Comparison of ENCODE assay signal across 8 cellular contexts in the genomic region with DNA sequence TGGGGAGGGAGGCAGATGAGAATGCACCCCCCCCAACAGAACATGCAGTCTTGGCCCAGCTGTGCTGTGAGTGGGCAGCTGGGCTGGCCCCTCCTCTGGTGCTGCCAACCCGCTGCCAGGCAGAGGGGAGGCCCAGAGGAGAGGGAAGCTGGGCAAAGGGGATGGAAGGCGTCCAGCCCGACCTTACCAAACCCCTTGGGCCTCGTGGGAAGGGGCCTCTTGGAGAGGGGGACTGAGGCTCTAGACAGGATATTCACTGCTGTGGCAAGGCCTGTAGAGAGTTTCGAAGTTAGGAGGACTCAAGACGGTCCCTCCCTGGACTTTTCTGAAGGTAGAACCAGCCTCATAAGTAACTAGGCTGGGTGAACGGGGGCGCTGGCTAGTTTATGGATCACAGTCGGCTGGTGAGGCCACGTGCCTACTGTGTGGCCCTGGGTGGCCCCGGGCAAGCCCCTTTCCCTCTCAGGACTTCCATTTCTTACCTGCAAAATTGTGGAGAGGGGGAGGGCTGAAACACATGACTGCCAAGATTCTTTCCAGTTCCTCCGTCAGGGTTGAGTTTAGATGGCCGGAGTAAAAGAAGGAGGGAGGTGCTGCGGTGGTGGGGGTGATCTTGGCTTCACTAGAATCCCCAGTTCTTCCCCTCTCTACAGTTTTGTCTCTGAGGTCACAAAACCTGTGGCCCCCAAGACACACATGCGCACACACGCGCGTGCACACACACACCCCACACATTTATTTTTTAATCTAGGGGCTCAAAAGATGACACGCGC. TPM values are rescaled to one million over a fixed set of nuclear protein-coding genes. Genes with fewer than 3 reads are reported as not detected.
DNase-seq lines count a peak whose midpoint lies in the region; ATAC-seq, FAIRE-seq and TF ChIP-seq lines count a peak whose summit lies in the region.

No MANE protein-coding gene starts in this region.

- no peak overlapping the region for H3K9ac ChIP-seq in parathyroid adenoma

- ATAC-seq in HG02840 (IDR thresholded peaks at IDR 0.05; ENCODE audit: low FRiP score, unreplicated experiment), result no peak

- H3K4me1 ChIP-seq in parathyroid adenoma, result peaks cover 4% of the 10 kb centered on the region

- H3K27ac ChIP-seq in KOPT-K1 (ENCODE audit: low read depth, low read length, poor library complexity, severe bottlenecking), result peak overlapping the region; percentile 96
- H3K27ac ChIP-seq in parathyroid adenoma, result peak overlapping the region; percentile 41

- H3K4me1 Mint-ChIP-seq in activated T-helper 2 cell treated with anti-CD3 and anti-CD28 coated beads, Interferon-gamma antibody, Interleukin-2, Interleukin-4, amounts not matched to agents 10 μg/mL and 5 μg/mL and 100 μg/mL, durations not matched to agents 14 hours and 24 hours and 36 hours (ENCODE audit: low read depth), result peaks cover 44% of the 10 kb centered on the region

- H3K36me3 ChIP-seq in KOPT-K1 (ENCODE audit: insufficient read depth, low read length) (peaks cover 38% of the 10 kb centered on the region), parathyroid adenoma (ENCODE audit: control insufficient read depth, insufficient read depth, low read length) (no peaks in the 10 kb centered on the region)

- DNase-seq in GM12892 (ENCODE audit: insufficient read length), result no peak
- DNase-seq in activated T-helper 2 cell treated with anti-CD3 and anti-CD28 coated beads, Interferon-gamma antibody, Interleukin-2, Interleukin-4, amounts not matched to agents 10 μg/mL and 5 μg/mL and 100 μg/mL, durations not matched to agents 14 hours and 24 hours and 36 hours (ENCODE audit: low spot score), result no peak
- DNase-seq in globus pallidus (ENCODE audit: low spot score), result peak; percentile 78
- DNase-seq in iPS-NIHi7 (ENCODE audit: extremely low spot score), result no peak
- DNase-seq in NCI-H510A (lab: John Stamatoyannopoulos, UW), result no peak

- H3K27me3 Mint-ChIP-seq in activated T-helper 2 cell treated with anti-CD3 and anti-CD28 coated beads, Interferon-gamma antibody, Interleukin-2, Interleukin-4, amounts not matched to agents 10 μg/mL and 5 μg/mL and 100 μg/mL, durations not matched to agents 14 hours and 24 hours and 36 hours (ENCODE audit: low read depth), result no peaks in the 10 kb centered on the region

- peak; percentile 73 for FAIRE-seq in GM12892 (lab: Jason Lieb, UNC)

- H3K9me3 ChIP-seq in KOPT-K1 (ENCODE audit: insufficient read depth, low read length, poor library complexity, severe bottlenecking) (no peaks in the 10 kb centered on the region), parathyroid adenoma (ENCODE audit: control insufficient read depth, low read length) (no peaks in the 10 kb centered on the region)

- H3K36me3 Mint-ChIP-seq in activated T-helper 2 cell treated with anti-CD3 and anti-CD28 coated beads, Interferon-gamma antibody, Interleukin-2, Interleukin-4, amounts not matched to agents 10 μg/mL and 5 μg/mL and 100 μg/mL, durations not matched to agents 14 hours and 24 hours and 36 hours (ENCODE audit: low read depth), result peaks cover 65% of the 10 kb centered on the region

- H2AFZ ChIP-seq in parathyroid adenoma, result peak overlapping the region; percentile 66

- peak overlapping the region; percentile 92 for H3K27ac Mint-ChIP-seq in activated T-helper 2 cell treated with anti-CD3 and anti-CD28 coated beads, Interferon-gamma antibody, Interleukin-2, Interleukin-4, amounts not matched to agents 10 μg/mL and 5 μg/mL and 100 μg/mL, durations not matched to agents 14 hours and 24 hours and 36 hours

- H3K27me3 ChIP-seq in parathyroid adenoma (ENCODE audit: control insufficient read depth, insufficient read depth, low read length), result no peaks in the 10 kb centered on the region

- no peaks in the 10 kb centered on the region for H3K79me2 ChIP-seq in parathyroid adenoma

- intact Hi-C loops in activated T-helper 2 cell treated with anti-CD3 and anti-CD28 coated beads, Interferon-gamma antibody, Interleukin-2, Interleukin-4, amounts not matched to agents 10 μg/mL and 5 μg/mL and 100 μg/mL, durations not matched to agents 14 hours and 24 hours and 36 hours (cut with micrococcal nuclease), result loop anchor here (1.0 kb wide), 3 partner anchors 10 to 65 kb away; no protein-coding TSS in a partner anchor

- H3K9me3 Mint-ChIP-seq in activated T-helper 2 cell treated with anti-CD3 and anti-CD28 coated beads, Interferon-gamma antibody, Interleukin-2, Interleukin-4, amounts not matched to agents 10 μg/mL and 5 μg/mL and 100 μg/mL, durations not matched to agents 14 hours and 24 hours and 36 hours, result no peaks in the 10 kb centered on the region

- peak; percentile 83 for TF ChIP-seq POLR2A in GM12892 (IDR thresholded peaks at IDR 0.05; ENCODE audit: low read depth, low read length)

- peak overlapping the region; percentile 77 for H3K4me2 ChIP-seq in parathyroid adenoma (ENCODE audit: low read length)

- TF ChIP-seq CTCF in parathyroid adenoma (IDR thresholded peaks at IDR 0.05), result no peak

- peak overlapping the region; percentile 56 for H3K4me3 ChIP-seq in parathyroid adenoma (ENCODE audit: low read depth, low read length)

- peak overlapping the region; percentile 90 for H3K4me3 Mint-ChIP-seq in activated T-helper 2 cell treated with anti-CD3 and anti-CD28 coated beads, Interferon-gamma antibody, Interleukin-2, Interleukin-4, amounts not matched to agents 10 μg/mL and 5 μg/mL and 100 μg/mL, durations not matched to agents 14 hours and 24 hours and 36 hours (ENCODE audit: low read depth)

RNA-seq across cellular contexts. Expression of gene STAT5A, which starts 0.8 kb away (rescaled TPM):
- polyA plus RNA-seq in GM12892 (2012; ENCODE audit: missing spikeins), result 48.4 TPM
- 288 and 302 TPM in 2 replicates for total RNA-seq in activated T-helper 2 cell treated with anti-CD3 and anti-CD28 coated beads, Interferon-gamma antibody, Interleukin-2, Interleukin-4, amounts not matched to agents 10 μg/mL and 5 μg/mL and 100 μg/mL, durations not matched to agents 14 hours and 24 hours and 36 hours

RNA-seq across cellular contexts. Expression of gene STAT5B, which starts 11.3 kb away (rescaled TPM):
- 40.7 TPM for polyA plus RNA-seq in GM12892 (2012; ENCODE audit: missing spikeins)
- 162 and 164 TPM in 2 replicates for total RNA-seq in activated T-helper 2 cell treated with anti-CD3 and anti-CD28 coated beads, Interferon-gamma antibody, Interleukin-2, Interleukin-4, amounts not matched to agents 10 μg/mL and 5 μg/mL and 100 μg/mL, durations not matched to agents 14 hours and 24 hours and 36 hours
